Comparison of ENCODE assay signal across 21 cellular contexts in the genomic region with DNA sequence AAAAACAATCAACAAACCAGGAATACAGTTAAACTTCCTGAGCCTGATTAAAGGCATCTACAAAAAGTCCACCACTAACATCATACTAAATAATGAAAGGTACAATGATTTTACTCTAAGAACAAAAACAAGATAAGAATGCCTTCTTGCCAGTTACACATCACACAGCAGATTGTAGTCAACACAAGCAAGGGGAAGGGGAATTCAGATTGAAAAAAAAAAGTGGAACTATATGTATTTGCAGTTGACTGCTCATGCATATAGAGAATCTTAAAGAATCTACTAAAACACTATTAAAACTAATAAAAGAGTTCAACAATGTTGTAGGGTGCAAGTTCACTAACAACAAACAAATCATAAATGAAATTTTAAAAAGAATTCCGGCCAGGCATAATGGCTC. TPM values are rescaled to one million over a fixed set of nuclear protein-coding genes. Genes with fewer than 3 reads are reported as not detected.
A peak's percentile ranks its signal among the peaks of the same experiment; 100 is the strongest.
DNase-seq lines count a peak whose midpoint lies in the region; ATAC-seq and TF ChIP-seq lines count a peak whose summit lies in the region.
"Had no signal": no experiment of that assay in that cellular context is flagged by ENCODE, and none has a peak within 500 bp of the region (broad histone marks: within the 10 kb centered on the region; RNA-seq: fewer than 3 reads in every experiment).

No MANE protein-coding gene starts in this region.

- ATAC-seq in GM19351 (IDR thresholded peaks at IDR 0.05; ENCODE audit: unreplicated experiment) = peak; percentile 53
- ATAC-seq in WTC11 = no peak
- no peak for ATAC-seq in HG02852 (IDR thresholded peaks at IDR 0.05; ENCODE audit: unreplicated experiment)
- no peak for ATAC-seq in effector memory CD8-positive, alpha-beta T cell (replicated peaks)
- ATAC-seq: SK-N-SH treated with all-trans-retinoic acid at 6 μM for 48 hours had no signal

- H3K4me1 ChIP-seq in BLaER1 = peaks cover 11% of the 10 kb centered on the region
- H3K4me1 ChIP-seq: BE2C, Caco-2, HAP-1 had no signal

- H3K27me3 ChIP-seq in BLaER1 = no peaks in the 10 kb centered on the region
- H3K27me3 ChIP-seq: BE2C had no signal

- peaks cover 18% of the 10 kb centered on the region for H3K9me3 ChIP-seq in BLaER1
- H3K9me3 ChIP-seq: BE2C, Caco-2, HAP-1 had no signal

- H3K27ac Mint-ChIP-seq in WTC11 (peak overlapping the region; percentile 39; the same call in 1 of the 2 replicates), progenitor cell of endocrine pancreas (peak overlapping the region; percentile 20)
- H3K27ac Mint-ChIP-seq in effector memory CD8-positive, alpha-beta T cell = no peak overlapping the region
- H3K27ac Mint-ChIP-seq: CD4-positive, alpha-beta T cell had no signal

- peaks cover 67% of the 10 kb centered on the region for H3K36me3 ChIP-seq in BLaER1
- H3K36me3 ChIP-seq: BE2C had no signal

- H3K27me3 Mint-ChIP-seq in WTC11 (ENCODE audit: low read depth) = no peaks in the 10 kb centered on the region
- H3K27me3 Mint-ChIP-seq in progenitor cell of endocrine pancreas = no peaks in the 10 kb centered on the region
- no peaks in the 10 kb centered on the region for H3K27me3 Mint-ChIP-seq in effector memory CD8-positive, alpha-beta T cell
- H3K27me3 Mint-ChIP-seq: CD4-positive, alpha-beta T cell had no signal

- no peaks in the 10 kb centered on the region for H4K20me1 ChIP-seq in BLaER1

- H3K4me3 Mint-ChIP-seq in WTC11 (no peak overlapping the region), progenitor cell of endocrine pancreas (ENCODE audit: low read depth) (no peak overlapping the region)
- no peak overlapping the region for H3K4me3 Mint-ChIP-seq in effector memory CD8-positive, alpha-beta T cell
- H3K4me3 Mint-ChIP-seq: CD4-positive, alpha-beta T cell had no signal

- no peak overlapping the region for H3K9ac ChIP-seq in BLaER1
- H3K9ac ChIP-seq: GM23248 had no signal

- H3K9me3 Mint-ChIP-seq in WTC11 = 0 out of 2 replicates have a peak, but pooled peaks cover 2% of the 10 kb centered on the region
- H3K9me3 Mint-ChIP-seq in progenitor cell of endocrine pancreas (ENCODE audit: low read depth) = peaks cover 36% of the 10 kb centered on the region
- H3K9me3 Mint-ChIP-seq in effector memory CD8-positive, alpha-beta T cell = no peaks in the 10 kb centered on the region

- peaks cover 34% of the 10 kb centered on the region for H3K36me3 Mint-ChIP-seq in WTC11
- H3K36me3 Mint-ChIP-seq in progenitor cell of endocrine pancreas (ENCODE audit: insufficient read depth) = peaks cover 83% of the 10 kb centered on the region
- peaks cover 50% of the 10 kb centered on the region for H3K36me3 Mint-ChIP-seq in effector memory CD8-positive, alpha-beta T cell (ENCODE audit: insufficient read depth)

- H3K4me1 Mint-ChIP-seq in WTC11 (no peaks in the 10 kb centered on the region), progenitor cell of endocrine pancreas (ENCODE audit: low read depth) (no peaks in the 10 kb centered on the region)
- peaks cover 5 to 28% of the 10 kb centered on the region in 2 donors for H3K4me1 Mint-ChIP-seq in effector memory CD8-positive, alpha-beta T cell (ENCODE audit: low read depth in 2 of 2)

- peak overlapping the region; percentile 1; the same call in 1 of the 2 replicates for H3K4me2 ChIP-seq in BLaER1

- H3K4me3 ChIP-seq in BLaER1 = no peak overlapping the region
- H3K4me3 ChIP-seq: GM23248, HAP-1 had no signal

- POLR2A ChIA-PET in WTC11 (lab: Charles Lee) = no interaction called here

- H3K27ac ChIP-seq in BLaER1 = no peak overlapping the region
- H3K27ac ChIP-seq: GM23248 had no signal

- no peak for TF ChIP-seq CTCF in WTC11 (IDR thresholded peaks at IDR 0.05)
- no peak for TF ChIP-seq CTCF in progenitor cell of endocrine pancreas (IDR thresholded peaks at IDR 0.05; ENCODE audit: unreplicated experiment)

- CTCF ChIA-PET in WTC11 (lab: Charles Lee) = no interaction called here

- in situ Hi-C loops in G401 (cut with HindIII; ENCODE audit: low sequenced_read_pairs) = no loop called here

- no peak for DNase-seq in WTC11 (ENCODE audit: low spot score)
- DNase-seq in progenitor cell of endocrine pancreas (ENCODE audit: low spot score, unreplicated experiment) = no peak
- DNase-seq in G401 (ENCODE audit: low spot score) = no peak
- no peak for DNase-seq in effector memory CD8-positive, alpha-beta T cell
- DNase-seq: BE2C; Caco-2; CD4-positive, alpha-beta T cell; GM23248; MM.1S; NCI-H1092 treated with DMSO at 0.1 percent for 48 hours; NCI-H146; NCI-H2081; NCI-H510A treated with DMSO at 0.1 percent for 48 hours; NCI-H774; RPMI8226; SIG-M5 had no signal

TF ChIP-seq in WTC11, 78 proteins besides CTCF, POLR2A, EP300 and RAD21 (continues in another document):
- TF ChIP-seq, protein P1, sequence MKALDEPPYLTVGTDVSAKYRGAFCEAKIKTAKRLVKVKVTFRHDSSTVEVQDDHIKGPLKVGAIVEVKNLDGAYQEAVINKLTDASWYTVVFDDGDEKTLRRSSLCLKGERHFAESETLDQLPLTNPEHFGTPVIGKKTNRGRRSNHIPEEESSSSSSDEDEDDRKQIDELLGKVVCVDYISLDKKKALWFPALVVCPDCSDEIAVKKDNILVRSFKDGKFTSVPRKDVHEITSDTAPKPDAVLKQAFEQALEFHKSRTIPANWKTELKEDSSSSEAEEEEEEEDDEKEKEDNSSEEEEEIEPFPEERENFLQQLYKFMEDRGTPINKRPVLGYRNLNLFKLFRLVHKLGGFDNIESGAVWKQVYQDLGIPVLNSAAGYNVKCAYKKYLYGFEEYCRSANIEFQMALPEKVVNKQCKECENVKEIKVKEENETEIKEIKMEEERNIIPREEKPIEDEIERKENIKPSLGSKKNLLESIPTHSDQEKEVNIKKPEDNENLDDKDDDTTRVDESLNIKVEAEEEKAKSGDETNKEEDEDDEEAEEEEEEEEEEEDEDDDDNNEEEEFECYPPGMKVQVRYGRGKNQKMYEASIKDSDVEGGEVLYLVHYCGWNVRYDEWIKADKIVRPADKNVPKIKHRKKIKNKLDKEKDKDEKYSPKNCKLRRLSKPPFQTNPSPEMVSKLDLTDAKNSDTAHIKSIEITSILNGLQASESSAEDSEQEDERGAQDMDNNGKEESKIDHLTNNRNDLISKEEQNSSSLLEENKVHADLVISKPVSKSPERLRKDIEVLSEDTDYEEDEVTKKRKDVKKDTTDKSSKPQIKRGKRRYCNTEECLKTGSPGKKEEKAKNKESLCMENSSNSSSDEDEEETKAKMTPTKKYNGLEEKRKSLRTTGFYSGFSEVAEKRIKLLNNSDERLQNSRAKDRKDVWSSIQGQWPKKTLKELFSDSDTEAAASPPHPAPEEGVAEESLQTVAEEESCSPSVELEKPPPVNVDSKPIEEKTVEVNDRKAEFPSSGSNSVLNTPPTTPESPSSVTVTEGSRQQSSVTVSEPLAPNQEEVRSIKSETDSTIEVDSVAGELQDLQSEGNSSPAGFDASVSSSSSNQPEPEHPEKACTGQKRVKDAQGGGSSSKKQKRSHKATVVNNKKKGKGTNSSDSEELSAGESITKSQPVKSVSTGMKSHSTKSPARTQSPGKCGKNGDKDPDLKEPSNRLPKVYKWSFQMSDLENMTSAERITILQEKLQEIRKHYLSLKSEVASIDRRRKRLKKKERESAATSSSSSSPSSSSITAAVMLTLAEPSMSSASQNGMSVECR (CRISPR knock-in tag; IDR thresholded peaks at IDR 0.05; ENCODE audit: borderline replicate concordance) = no peak
- TF ChIP-seq, protein P2, sequence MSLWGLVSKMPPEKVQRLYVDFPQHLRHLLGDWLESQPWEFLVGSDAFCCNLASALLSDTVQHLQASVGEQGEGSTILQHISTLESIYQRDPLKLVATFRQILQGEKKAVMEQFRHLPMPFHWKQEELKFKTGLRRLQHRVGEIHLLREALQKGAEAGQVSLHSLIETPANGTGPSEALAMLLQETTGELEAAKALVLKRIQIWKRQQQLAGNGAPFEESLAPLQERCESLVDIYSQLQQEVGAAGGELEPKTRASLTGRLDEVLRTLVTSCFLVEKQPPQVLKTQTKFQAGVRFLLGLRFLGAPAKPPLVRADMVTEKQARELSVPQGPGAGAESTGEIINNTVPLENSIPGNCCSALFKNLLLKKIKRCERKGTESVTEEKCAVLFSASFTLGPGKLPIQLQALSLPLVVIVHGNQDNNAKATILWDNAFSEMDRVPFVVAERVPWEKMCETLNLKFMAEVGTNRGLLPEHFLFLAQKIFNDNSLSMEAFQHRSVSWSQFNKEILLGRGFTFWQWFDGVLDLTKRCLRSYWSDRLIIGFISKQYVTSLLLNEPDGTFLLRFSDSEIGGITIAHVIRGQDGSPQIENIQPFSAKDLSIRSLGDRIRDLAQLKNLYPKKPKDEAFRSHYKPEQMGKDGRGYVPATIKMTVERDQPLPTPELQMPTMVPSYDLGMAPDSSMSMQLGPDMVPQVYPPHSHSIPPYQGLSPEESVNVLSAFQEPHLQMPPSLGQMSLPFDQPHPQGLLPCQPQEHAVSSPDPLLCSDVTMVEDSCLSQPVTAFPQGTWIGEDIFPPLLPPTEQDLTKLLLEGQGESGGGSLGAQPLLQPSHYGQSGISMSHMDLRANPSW (CRISPR knock-in tag; conservative IDR thresholded peaks at IDR 0.05; ENCODE audit: low read depth) = no peak
- TF ChIP-seq, protein P3, sequence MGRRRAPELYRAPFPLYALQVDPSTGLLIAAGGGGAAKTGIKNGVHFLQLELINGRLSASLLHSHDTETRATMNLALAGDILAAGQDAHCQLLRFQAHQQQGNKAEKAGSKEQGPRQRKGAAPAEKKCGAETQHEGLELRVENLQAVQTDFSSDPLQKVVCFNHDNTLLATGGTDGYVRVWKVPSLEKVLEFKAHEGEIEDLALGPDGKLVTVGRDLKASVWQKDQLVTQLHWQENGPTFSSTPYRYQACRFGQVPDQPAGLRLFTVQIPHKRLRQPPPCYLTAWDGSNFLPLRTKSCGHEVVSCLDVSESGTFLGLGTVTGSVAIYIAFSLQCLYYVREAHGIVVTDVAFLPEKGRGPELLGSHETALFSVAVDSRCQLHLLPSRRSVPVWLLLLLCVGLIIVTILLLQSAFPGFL (CRISPR knock-in tag; IDR thresholded peaks at IDR 0.05; ENCODE audit: borderline replicate concordance) = no peak
- TF ChIP-seq FOXK1 (CRISPR knock-in tag; IDR thresholded peaks at IDR 0.05) (no peak), CREM (CRISPR knock-in tag; IDR thresholded peaks at IDR 0.05) (no peak), SP1 (CRISPR knock-in tag; conservative IDR thresholded peaks at IDR 0.05) (no peak), ZBTB21 (CRISPR knock-in tag; IDR thresholded peaks at IDR 0.05; ENCODE audit: borderline replicate concordance) (no peak)

RNA-seq across cellular contexts. Expression of a gene that starts 28.5 kb away (rescaled TPM):
- 22.7 to 29.6 TPM (median 25.5 TPM) in 3 replicates for total RNA-seq in WTC11 (2021)
- total RNA-seq in progenitor cell of endocrine pancreas = 54.7 and 60.9 TPM in 2 replicates
- 17.6 and 24.8 TPM in 2 replicates for total RNA-seq in G401 (2014; rRNA removed; shearing (Covaris generic))

Comparison
In these comparisons a context has a peak if more than half of its experiments do, and no peak if none do; other contexts are left out.
1. H3K27ac Mint-ChIP-seq: peak in WTC11 (single experiment) and progenitor cell of endocrine pancreas (single experiment); none in effector memory CD8-positive, alpha-beta T cell (0 of 2).